10 cellular contexts compared by ENCODE assay signal in genomic region chr2:70090706-70091334, GRCh38.
DNase-seq lines count a peak whose midpoint lies in the region; ATAC-seq and TF ChIP-seq lines count a peak whose summit lies in the region.
"Had no signal": no experiment of that assay in that cellular context is flagged by ENCODE, and none has a peak within 500 bp of the region (broad histone marks: within the 10 kb centered on the region; RNA-seq: fewer than 3 reads in every experiment).

No MANE protein-coding gene starts in this region.

- no peaks in the 10 kb centered on the region for H3K27me3 Mint-ChIP-seq in effector memory CD8-positive, alpha-beta T cell

- no peaks in the 10 kb centered on the region for H4K20me1 ChIP-seq in DOHH2 (ENCODE audit: control insufficient read depth, insufficient read depth, low read depth, low read length)

- no peaks in the 10 kb centered on the region for H3K9me2 ChIP-seq in DOHH2 (replicated peaks; ENCODE audit: control insufficient read depth, low read length)

- H3K27ac Mint-ChIP-seq in effector memory CD8-positive, alpha-beta T cell, result peak overlapping the region; percentile 100

- no peak for DNase-seq in effector memory CD8-positive, alpha-beta T cell
- no peak for DNase-seq in activated CD4-positive, CD25-positive, alpha-beta regulatory T cell (lab: John Stamatoyannopoulos, UW)
- no peak for DNase-seq in stimulated activated CD4-positive, alpha-beta T cell treated with anti-CD3 and anti-CD28 coated beads, Interleukin-4, amount 100 ng/mL, for 4 hours
- DNase-seq in GOT3 (lab: John Stamatoyannopoulos, UW), result no peak
- DNase-seq: anterior cingulate cortex, NCI-H2171 had no signal

- H3K9me3 ChIP-seq in DOHH2 (ENCODE audit: control insufficient read depth, insufficient read depth, low read length), result no peaks in the 10 kb centered on the region

- H3K27me3 ChIP-seq in DOHH2 (ENCODE audit: control insufficient read depth, low read length), result no peaks in the 10 kb centered on the region

- peaks cover 34% of the 10 kb centered on the region for H3K79me2 ChIP-seq in DOHH2 (ENCODE audit: control insufficient read depth, low read length)

- peaks cover 68% of the 10 kb centered on the region for H3K4me1 ChIP-seq in DOHH2 (ENCODE audit: control insufficient read depth, low read length)

- H3K4me2 ChIP-seq in DOHH2 (ENCODE audit: low read length), result peak overlapping the region; percentile 99

- no peaks in the 10 kb centered on the region for H3K9me3 Mint-ChIP-seq in effector memory CD8-positive, alpha-beta T cell

- ATAC-seq in effector memory CD8-positive, alpha-beta T cell (replicated peaks), result no peak
- ATAC-seq in GM19023 (IDR thresholded peaks at IDR 0.05; ENCODE audit: unreplicated experiment), result no peak

- H3K36me3 Mint-ChIP-seq in effector memory CD8-positive, alpha-beta T cell (ENCODE audit: insufficient read depth), result peaks cover 43% of the 10 kb centered on the region

- H3K27ac ChIP-seq in DOHH2 (ENCODE audit: low read depth, low read length), result peak overlapping the region; percentile 88
- H3K27ac ChIP-seq in skin epidermis, result peak overlapping the region in 18 of 21 experiments; percentile 22 to 100 (median 100)

- H3K4me3 Mint-ChIP-seq in effector memory CD8-positive, alpha-beta T cell, result peak overlapping the region in 1 of 2 donors; percentile 96

- peak; percentile 18; the same call in 1 of the 2 replicates for TF ChIP-seq POLR2A in Raji (IDR thresholded peaks at IDR 0.05; ENCODE audit: insufficient read depth, low read depth, low read length)

- H3K4me1 Mint-ChIP-seq in effector memory CD8-positive, alpha-beta T cell (ENCODE audit: low read depth in 2 of 2), result peaks cover 51 to 54% of the 10 kb centered on the region in 2 donors

- H3K4me3 ChIP-seq in DOHH2 (ENCODE audit: low read length) (no peak overlapping the region), skin epidermis (no peak overlapping the region)

- TF ChIP-seq CTCF in DOHH2 (IDR thresholded peaks at IDR 0.05; ENCODE audit: low read depth, low read length, poor library complexity, severe bottlenecking), result no peak

- H3F3A ChIP-seq in DOHH2 (ENCODE audit: control insufficient read depth, insufficient read depth), result peaks cover 63% of the 10 kb centered on the region

- H3K36me3 ChIP-seq in DOHH2 (ENCODE audit: control insufficient read depth, low read length), result peaks cover 35% of the 10 kb centered on the region
